ENCODE assay signal across 8 cellular contexts in genomic region chr16:86509759-86510464, GRCh38. TPM values are rescaled to one million over a fixed set of nuclear protein-coding genes. Genes with fewer than 3 reads are reported as not detected.
DNase-seq lines count a peak whose midpoint lies in the region; ATAC-seq and TF ChIP-seq lines count a peak whose summit lies in the region.

No MANE protein-coding gene starts in this region.

- CTCF ChIA-PET in activated CD8-positive, alpha-beta T cell treated with anti-CD3 and anti-CD28 coated beads for 36 hours (lab: Charles Lee): interaction anchor here (1.2 kb wide), 1 partner anchor 9 kb away, joined by 3 read pairs; no protein-coding TSS in a partner anchor

- peaks cover 64% of the 10 kb centered on the region for H3K27me3 Mint-ChIP-seq in activated CD8-positive, alpha-beta T cell treated with anti-CD3 and anti-CD28 coated beads for 36 hours
- peaks cover 57 to 74% of the 10 kb centered on the region in 2 donors for H3K27me3 Mint-ChIP-seq in stimulated activated naive B cell treated with anti-CD40 and anti-IgM and Interleukin-4, amounts not matched to agents 10 μg/mL and 1 μg/mL and 100 μg/mL, for 72 hours

- POLR2A ChIA-PET in activated CD8-positive, alpha-beta T cell treated with anti-CD3 and anti-CD28 coated beads for 36 hours (lab: Charles Lee): no interaction called here

- no peaks in the 10 kb centered on the region for H3K36me3 Mint-ChIP-seq in activated CD8-positive, alpha-beta T cell treated with anti-CD3 and anti-CD28 coated beads for 36 hours (ENCODE audit: low read depth)
- H3K36me3 Mint-ChIP-seq in stimulated activated naive B cell treated with anti-CD40 and anti-IgM and Interleukin-4, amounts not matched to agents 10 μg/mL and 1 μg/mL and 100 μg/mL, for 72 hours: peaks cover 6 to 9% of the 10 kb centered on the region in 2 donors

- DNase-seq in NCI-H748 (lab: John Stamatoyannopoulos, UW; ENCODE audit: unreplicated experiment) (peak; percentile 73), NCI-H748 treated with DMSO at 0.1 percent for 48 hours (lab: John Stamatoyannopoulos, UW) (no peak), COR-L47 (lab: John Stamatoyannopoulos, UW) (no peak)
- DNase-seq in activated CD8-positive, alpha-beta T cell treated with anti-CD3 and anti-CD28 coated beads for 36 hours: no peak
- no peak for DNase-seq in stimulated activated naive B cell treated with anti-CD40 and anti-IgM and Interleukin-4, amounts not matched to agents 10 μg/mL and 1 μg/mL and 100 μg/mL, for 72 hours
- DNase-seq in stimulated activated CD4-positive, alpha-beta T cell treated with anti-CD3 and anti-CD28 coated beads, Interleukin-4, amount 100 ng/mL, for 4 hours: no peak

- peak; percentile 7 for ATAC-seq in activated CD8-positive, alpha-beta T cell treated with anti-CD3 and anti-CD28 coated beads for 36 hours
- peak; percentile 31 to 43 for ATAC-seq in stimulated activated naive B cell treated with anti-CD40 and anti-IgM and Interleukin-4, amounts not matched to agents 10 μg/mL and 1 μg/mL and 100 μg/mL, for 72 hours (replicated peaks)
- no peak for ATAC-seq in GM18861 (IDR thresholded peaks at IDR 0.05; ENCODE audit: unreplicated experiment)

- intact Hi-C loops in activated CD8-positive, alpha-beta T cell treated with anti-CD3 and anti-CD28 coated beads for 36 hours (cut with micrococcal nuclease): no loop called here

- peak overlapping the region; percentile 1 for H3K4me3 ChIP-seq in iPS-11a (ENCODE audit: low read depth, low read length)

- H3K27ac Mint-ChIP-seq in activated CD8-positive, alpha-beta T cell treated with anti-CD3 and anti-CD28 coated beads for 36 hours: no peak overlapping the region
- peak overlapping the region; percentile 25 for H3K27ac Mint-ChIP-seq in stimulated activated naive B cell treated with anti-CD40 and anti-IgM and Interleukin-4, amounts not matched to agents 10 μg/mL and 1 μg/mL and 100 μg/mL, for 72 hours

- no peak for TF ChIP-seq CTCF in activated CD8-positive, alpha-beta T cell treated with anti-CD3 and anti-CD28 coated beads for 36 hours (IDR thresholded peaks at IDR 0.05)

- H3K9me3 Mint-ChIP-seq in activated CD8-positive, alpha-beta T cell treated with anti-CD3 and anti-CD28 coated beads for 36 hours: no peaks in the 10 kb centered on the region
- H3K9me3 Mint-ChIP-seq in stimulated activated naive B cell treated with anti-CD40 and anti-IgM and Interleukin-4, amounts not matched to agents 10 μg/mL and 1 μg/mL and 100 μg/mL, for 72 hours: no peaks in the 10 kb centered on the region

- H3K4me1 Mint-ChIP-seq in activated CD8-positive, alpha-beta T cell treated with anti-CD3 and anti-CD28 coated beads for 36 hours (ENCODE audit: low read depth): peaks cover 35% of the 10 kb centered on the region
- H3K4me1 Mint-ChIP-seq in stimulated activated naive B cell treated with anti-CD40 and anti-IgM and Interleukin-4, amounts not matched to agents 10 μg/mL and 1 μg/mL and 100 μg/mL, for 72 hours: peaks cover 34 to 72% of the 10 kb centered on the region in 2 donors

- H3K4me3 Mint-ChIP-seq in activated CD8-positive, alpha-beta T cell treated with anti-CD3 and anti-CD28 coated beads for 36 hours: no peak overlapping the region
- H3K4me3 Mint-ChIP-seq in stimulated activated naive B cell treated with anti-CD40 and anti-IgM and Interleukin-4, amounts not matched to agents 10 μg/mL and 1 μg/mL and 100 μg/mL, for 72 hours: peak overlapping the region; percentile 83 to 87

RNA-seq across cellular contexts. Expression of gene FOXF1, which starts 0.4 kb away (rescaled TPM):
- not detected for total RNA-seq in activated CD8-positive, alpha-beta T cell treated with anti-CD3 and anti-CD28 coated beads for 36 hours

RNA-seq across cellular contexts. Expression of gene MTHFSD, which starts 45.1 kb away (rescaled TPM):
- total RNA-seq in activated CD8-positive, alpha-beta T cell treated with anti-CD3 and anti-CD28 coated beads for 36 hours: 10 to 100 TPM; 19.3 to 22.3 TPM

RNA-seq across cellular contexts. Expression of gene FOXC2, which starts 56.7 kb away (rescaled TPM):
- not detected for total RNA-seq in activated CD8-positive, alpha-beta T cell treated with anti-CD3 and anti-CD28 coated beads for 36 hours
